Comparison of ENCODE assay signal across 1 cellular context in genomic region chr2:238167761-238168160, GRCh38.
TF ChIP-seq lines count a peak whose summit lies in the region.

No MANE protein-coding gene starts in this region.

TF ChIP-seq in K562, 482 proteins besides CTCF, POLR2A, EP300 and RAD21:
- peak; percentile 61 for TF ChIP-seq POLR2G (IDR thresholded peaks at IDR 0.05; ENCODE audit: low read depth, low read length)
- peak; percentile 64 for TF ChIP-seq MAFG (tag; conservative IDR thresholded peaks at IDR 0.05)
- TF ChIP-seq HBP1 (CRISPR knock-in tag; IDR thresholded peaks at IDR 0.05), result no peak
- peak; percentile 22; the same call in 1 of the 2 replicates for TF ChIP-seq ARID1B (IDR thresholded peaks at IDR 0.05)
- peak; percentile 33 for TF ChIP-seq PRDM10 (IDR thresholded peaks at IDR 0.05; ENCODE audit: partially characterized antibody)
- peak in 1 of 2 experiments; percentile 25; a peak in 1 of 4 replicates for TF ChIP-seq RCOR1 (IDR thresholded peaks at IDR 0.05; ENCODE audit: borderline replicate concordance in 1 of 2, low read depth in 2 of 2, low read length in 2 of 2)
- peak; percentile 41; the same call in 1 of the 2 replicates for TF ChIP-seq ATF3 (IDR thresholded peaks at IDR 0.05)
- no peak for TF ChIP-seq ATF3 (CRISPR knock-in tag; conservative IDR thresholded peaks at IDR 0.05)
- TF ChIP-seq NFE2 (IDR thresholded peaks at IDR 0.05; ENCODE audit: low read depth), result peak; percentile 84
- TF ChIP-seq C11orf30 (IDR thresholded peaks at IDR 0.05; ENCODE audit: low read depth), result peak; percentile 88
- no peak for TF ChIP-seq ZNF253 (CRISPR knock-in tag; conservative IDR thresholded peaks at IDR 0.05)
- 0 out of 2 replicates have a peak, but pooled peaks have one; percentile 21 for TF ChIP-seq SMAD4 (CRISPR knock-in tag; conservative IDR thresholded peaks at IDR 0.05)
- TF ChIP-seq IRF2 (CRISPR knock-in tag; IDR thresholded peaks at IDR 0.05), result no peak
- peak; percentile 57 for TF ChIP-seq RBFOX2 (IDR thresholded peaks at IDR 0.05; ENCODE audit: low read depth, low read length)
- no peak for TF ChIP-seq ZNF324 (CRISPR knock-in tag; IDR thresholded peaks at IDR 0.05)
- peak; percentile 44; the same call in 1 of the 2 replicates for TF ChIP-seq JUN (IDR thresholded peaks at IDR 0.05; ENCODE audit: borderline replicate concordance, low read depth, low read length)
- no peak for TF ChIP-seq JUN (CRISPR knock-in tag; IDR thresholded peaks at IDR 0.05; ENCODE audit: borderline replicate concordance)
- TF ChIP-seq NBN (IDR thresholded peaks at IDR 0.05; ENCODE audit: low read depth), result no peak
- TF ChIP-seq CXXC5 (CRISPR knock-in tag; IDR thresholded peaks at IDR 0.05), result peak; percentile 35
- TF ChIP-seq E2F8 (IDR thresholded peaks at IDR 0.05; ENCODE audit: low read depth, partially characterized antibody), result no peak
- peak; percentile 47; the same call in 1 of the 2 replicates for TF ChIP-seq MAFK (IDR thresholded peaks at IDR 0.05; ENCODE audit: low read length)
- peak; percentile 54; the same call in 1 of the 2 replicates for TF ChIP-seq ZNF316 (IDR thresholded peaks at IDR 0.05)
- 0 out of 2 replicates have a peak, but pooled peaks have one; percentile 27 for TF ChIP-seq FOSL1 (tag; conservative IDR thresholded peaks at IDR 0.05)
- no peak for TF ChIP-seq EP400 (IDR thresholded peaks at IDR 0.05)
- peak; percentile 64; the same call in 1 of the 2 replicates for TF ChIP-seq JUND (IDR thresholded peaks at IDR 0.05; ENCODE audit: borderline replicate concordance, low read depth, low read length)
- no peak for TF ChIP-seq JUND (tag; IDR thresholded peaks at IDR 0.05; ENCODE audit: borderline replicate concordance, low read depth, low read length)
- TF ChIP-seq ZNF592 (IDR thresholded peaks at IDR 0.05), result 0 out of 2 replicates have a peak, but pooled peaks have one; percentile 48
- no peak for TF ChIP-seq ZNF583 (CRISPR knock-in tag; IDR thresholded peaks at IDR 0.05)
- 0 out of 2 replicates have a peak, but pooled peaks have one; percentile 6 for TF ChIP-seq EGR1 (conservative IDR thresholded peaks at IDR 0.05)
- TF ChIP-seq DPF2 (IDR thresholded peaks at IDR 0.05), result 0 out of 2 replicates have a peak, but pooled peaks have one; percentile 16
- no peak for TF ChIP-seq ZNF398 (CRISPR knock-in tag; IDR thresholded peaks at IDR 0.05)
- TF ChIP-seq NFXL1 (CRISPR knock-in tag; IDR thresholded peaks at IDR 0.05), result 0 out of 2 replicates have a peak, but pooled peaks have one; percentile 36
- TF ChIP-seq TBL1XR1 (IDR thresholded peaks at IDR 0.05; ENCODE audit: low read length in 2 of 2), result no peak
